11 cellular contexts compared by ENCODE assay signal in the genomic region with DNA sequence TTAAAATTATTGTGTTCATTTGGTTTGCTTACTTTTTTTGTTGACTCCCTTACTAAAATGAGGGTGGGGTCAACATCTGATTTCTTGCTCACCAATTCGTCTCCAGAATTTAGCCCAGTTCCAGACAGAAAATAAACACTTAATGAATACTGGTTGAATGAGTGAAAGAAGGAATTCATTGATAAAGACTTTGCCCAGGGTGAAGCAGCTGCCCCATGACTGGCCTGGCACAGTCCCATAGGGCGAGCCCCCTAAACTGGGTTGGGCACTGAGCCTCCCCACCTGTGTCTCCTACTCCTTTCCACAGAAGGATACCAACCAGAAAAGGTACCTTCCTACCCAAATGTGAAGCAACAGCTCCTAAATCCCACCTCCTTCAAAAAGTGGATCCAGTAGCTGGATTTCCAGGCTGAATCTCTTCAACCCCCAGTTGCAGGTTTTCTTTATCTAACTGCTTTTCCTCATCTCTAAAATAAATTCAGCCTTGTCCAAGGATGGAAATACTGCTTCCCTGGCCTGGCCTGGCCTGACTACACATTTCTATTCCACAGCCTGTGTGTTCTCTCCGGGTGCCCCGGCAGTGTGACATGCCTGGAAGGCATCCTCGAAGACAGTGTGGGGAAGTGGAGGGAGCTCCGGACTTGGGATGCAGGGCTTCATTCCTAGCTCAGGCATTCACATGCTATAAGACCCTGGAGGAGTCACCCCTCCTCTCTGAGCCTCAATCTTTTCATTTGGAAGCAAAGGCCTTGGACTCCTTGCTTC. TPM values are rescaled to one million over a fixed set of nuclear protein-coding genes. Genes with fewer than 3 reads are reported as not detected.
"Had no signal": no experiment of that assay in that cellular context is flagged by ENCODE, and none has a peak within 500 bp of the region (broad histone marks: within the 10 kb centered on the region; RNA-seq: fewer than 3 reads in every experiment).

No MANE protein-coding gene starts in this region.

- H3K27ac ChIP-seq: GM23248, HL-60 had no signal

- DNase-seq: GM23248, GOT3, H7, HFFc6 had no signal

- H3K4me1 ChIP-seq: HAP-1 had no signal

- ATAC-seq: HCT116 had no signal

- H3K27ac Mint-ChIP-seq: HFFc6, IgD-negative memory B cell had no signal

- H3K9me3 Mint-ChIP-seq: HFFc6 had no signal

- H3K36me3 ChIP-seq: HAP-1 had no signal

- H3K4me3 Mint-ChIP-seq: HFFc6, IgD-negative memory B cell had no signal

- H3K36me3 Mint-ChIP-seq: IgD-negative memory B cell had no signal

- H3K4me3 ChIP-seq: GM23248, HAP-1 had no signal

- H3K9me3 ChIP-seq: HAP-1 had no signal

RNA-seq across cellular contexts. Expression of a gene that starts 7.6 kb away (rescaled TPM):
- total RNA-seq: GM23248, H4, H7, HepG2, HFFc6 had no signal
- polyA plus RNA-seq: GM23248, HepG2, IgD-negative memory B cell had no signal

RNA-seq across cellular contexts. Expression of a gene that starts 11.1 kb away (rescaled TPM):
- total RNA-seq: GM23248, H4, H7, HepG2, HFFc6, HT1080 had no signal
- polyA plus RNA-seq: GM23248, HepG2, IgD-negative memory B cell had no signal

RNA-seq across cellular contexts. Expression of a gene that starts 25.6 kb away (rescaled TPM):
- total RNA-seq: H4, H7, HepG2, HT1080 had no signal
- polyA plus RNA-seq: GM23248, HepG2, IgD-negative memory B cell had no signal

RNA-seq across cellular contexts. Expression of a gene that starts 45.8 kb away (rescaled TPM):
- total RNA-seq: GM23248, H4, H7, HepG2, HFFc6 had no signal
- polyA plus RNA-seq: IgD-negative memory B cell had no signal
